In genomic region chr3:52314495-52314894, GRCh38 we compare ENCODE assay signal across 1 cellular context.
A peak's percentile ranks its signal among the peaks of the same experiment; 100 is the strongest.
TF ChIP-seq lines count a peak whose summit lies in the region.

No MANE protein-coding gene starts in this region.

TF ChIP-seq in HEK293, 187 proteins besides CTCF, POLR2A, EP300 and RAD21 (continued from another document):
- TF ChIP-seq, protein P1, sequence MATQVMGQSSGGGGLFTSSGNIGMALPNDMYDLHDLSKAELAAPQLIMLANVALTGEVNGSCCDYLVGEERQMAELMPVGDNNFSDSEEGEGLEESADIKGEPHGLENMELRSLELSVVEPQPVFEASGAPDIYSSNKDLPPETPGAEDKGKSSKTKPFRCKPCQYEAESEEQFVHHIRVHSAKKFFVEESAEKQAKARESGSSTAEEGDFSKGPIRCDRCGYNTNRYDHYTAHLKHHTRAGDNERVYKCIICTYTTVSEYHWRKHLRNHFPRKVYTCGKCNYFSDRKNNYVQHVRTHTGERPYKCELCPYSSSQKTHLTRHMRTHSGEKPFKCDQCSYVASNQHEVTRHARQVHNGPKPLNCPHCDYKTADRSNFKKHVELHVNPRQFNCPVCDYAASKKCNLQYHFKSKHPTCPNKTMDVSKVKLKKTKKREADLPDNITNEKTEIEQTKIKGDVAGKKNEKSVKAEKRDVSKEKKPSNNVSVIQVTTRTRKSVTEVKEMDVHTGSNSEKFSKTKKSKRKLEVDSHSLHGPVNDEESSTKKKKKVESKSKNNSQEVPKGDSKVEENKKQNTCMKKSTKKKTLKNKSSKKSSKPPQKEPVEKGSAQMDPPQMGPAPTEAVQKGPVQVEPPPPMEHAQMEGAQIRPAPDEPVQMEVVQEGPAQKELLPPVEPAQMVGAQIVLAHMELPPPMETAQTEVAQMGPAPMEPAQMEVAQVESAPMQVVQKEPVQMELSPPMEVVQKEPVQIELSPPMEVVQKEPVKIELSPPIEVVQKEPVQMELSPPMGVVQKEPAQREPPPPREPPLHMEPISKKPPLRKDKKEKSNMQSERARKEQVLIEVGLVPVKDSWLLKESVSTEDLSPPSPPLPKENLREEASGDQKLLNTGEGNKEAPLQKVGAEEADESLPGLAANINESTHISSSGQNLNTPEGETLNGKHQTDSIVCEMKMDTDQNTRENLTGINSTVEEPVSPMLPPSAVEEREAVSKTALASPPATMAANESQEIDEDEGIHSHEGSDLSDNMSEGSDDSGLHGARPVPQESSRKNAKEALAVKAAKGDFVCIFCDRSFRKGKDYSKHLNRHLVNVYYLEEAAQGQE (tag by site-specific recombination; IDR thresholded peaks at IDR 0.05) = 0 out of 2 replicates have a peak, but pooled peaks have one; percentile 19
